ENCODE assay signal across 20 cellular contexts in genomic region chr3:98655666-98656065, GRCh38.
DNase-seq lines count a peak whose midpoint lies in the region; ATAC-seq and TF ChIP-seq lines count a peak whose summit lies in the region.
"Had no signal": no experiment of that assay in that cellular context is flagged by ENCODE, and none has a peak within 500 bp of the region (broad histone marks: within the 10 kb centered on the region; RNA-seq: fewer than 3 reads in every experiment).

No MANE protein-coding gene starts in this region.

- H3K36me3 Mint-ChIP-seq in activated T-helper 17 cell treated with anti-CD3 and anti-CD28 coated beads, Interleukin-2, amount 50 U/mL, for 72 hours (ENCODE audit: low read depth), result no peaks in the 10 kb centered on the region
- no peaks in the 10 kb centered on the region for H3K36me3 Mint-ChIP-seq in CD8-positive, alpha-beta T cell
- H3K36me3 Mint-ChIP-seq: activated naive CD8-positive, alpha-beta T cell treated with anti-CD3 and anti-CD28 coated beads, Interleukin-2, amount 10 ng/mL, durations not matched to agents 7 days and 5 days; CD8-positive, alpha-beta memory T cell; type B pancreatic cell had no signal

- POLR2A ChIA-PET in CD8-positive, alpha-beta T cell (lab: Charles Lee), result no interaction called here

- H3K36me3 ChIP-seq in smooth muscle cell (ENCODE audit: low read depth), result no peaks in the 10 kb centered on the region
- H3K36me3 ChIP-seq in CD8-positive, alpha-beta T cell (ENCODE audit: insufficient read depth, low read length), result no peaks in the 10 kb centered on the region

- H3K4me1 ChIP-seq in smooth muscle cell (ENCODE audit: low read depth), result no peaks in the 10 kb centered on the region
- H3K4me1 ChIP-seq in CD8-positive, alpha-beta T cell (ENCODE audit: insufficient read depth, low read length), result no peaks in the 10 kb centered on the region

- peak overlapping the region; percentile 37 for H2AFZ ChIP-seq in smooth muscle cell (ENCODE audit: low read depth)

- H3K4me1 Mint-ChIP-seq in activated T-helper 17 cell treated with anti-CD3 and anti-CD28 coated beads, Interleukin-2, amount 50 U/mL, for 72 hours, result no peaks in the 10 kb centered on the region
- peaks cover 12% of the 10 kb centered on the region for H3K4me1 Mint-ChIP-seq in CD8-positive, alpha-beta T cell (ENCODE audit: low read depth)

- ATAC-seq in Right ventricle myocardium superior (ENCODE audit: poor library complexity) (peak; percentile 58), Right ventricle myocardium inferior (no peak), HG02885 (IDR thresholded peaks at IDR 0.05; ENCODE audit: poor library complexity, unreplicated experiment) (no peak)
- ATAC-seq in activated T-helper 17 cell treated with anti-CD3 and anti-CD28 coated beads, Interleukin-2, amount 50 U/mL, for 72 hours (replicated peaks), result peak; percentile 60
- no peak for ATAC-seq in CD8-positive, alpha-beta T cell
- ATAC-seq: activated T-cell treated with anti-CD3 and anti-CD28 coated beads, Interleukin-2, amount 50 U/mL, for 4 hours; left colon had no signal

- H3K9me3 ChIP-seq in smooth muscle cell (replicated peaks; ENCODE audit: low read depth), result no peaks in the 10 kb centered on the region
- no peaks in the 10 kb centered on the region for H3K9me3 ChIP-seq in CD8-positive, alpha-beta T cell (ENCODE audit: low read length)

- CTCF ChIA-PET in CD8-positive, alpha-beta T cell (lab: Charles Lee), result interaction anchor here (0.6 kb wide), 1 partner anchor 53 kb away, joined by 3 read pairs; no protein-coding TSS in a partner anchor

- no peak for TF ChIP-seq CTCF in foreskin fibroblast (IDR thresholded peaks at IDR 0.05; ENCODE audit: low read depth, low read length)
- no peak for TF ChIP-seq CTCF in smooth muscle cell (IDR thresholded peaks at IDR 0.05; ENCODE audit: borderline replicate concordance, insufficient read depth, poor library complexity, severe bottlenecking)
- TF ChIP-seq CTCF in CD8-positive, alpha-beta T cell (IDR thresholded peaks at IDR 0.05), result no peak

- H3F3A ChIP-seq in smooth muscle cell (ENCODE audit: low read depth), result no peaks in the 10 kb centered on the region

- H3K4me2 ChIP-seq in smooth muscle cell, result peak overlapping the region; percentile 12

- H3K27me3 ChIP-seq in smooth muscle cell (ENCODE audit: low read depth), result peaks cover 23% of the 10 kb centered on the region
- H3K27me3 ChIP-seq in CD8-positive, alpha-beta T cell (ENCODE audit: insufficient read depth, low read length), result no peaks in the 10 kb centered on the region

- peaks cover 16% of the 10 kb centered on the region for H3K27me3 Mint-ChIP-seq in activated T-helper 17 cell treated with anti-CD3 and anti-CD28 coated beads, Interleukin-2, amount 50 U/mL, for 72 hours
- H3K27me3 Mint-ChIP-seq in CD8-positive, alpha-beta T cell (ENCODE audit: low read depth), result peaks cover 20% of the 10 kb centered on the region

- WGBS in smooth muscle cell (ENCODE audit: low lambda C conversion rate), result 59% methylated on average over 3 of the region's 3 CpGs

- no peak overlapping the region for H3K4me3 ChIP-seq in foreskin fibroblast (ENCODE audit: low read depth in 1 of 2, low read length in 2 of 2)
- H3K4me3 ChIP-seq in smooth muscle cell, result no peak overlapping the region
- no peak overlapping the region for H3K4me3 ChIP-seq in CD8-positive, alpha-beta T cell (ENCODE audit: low read depth, low read length)
- H3K4me3 ChIP-seq: SK-N-MC had no signal

- DNase-seq in Right ventricle myocardium superior (no peak), Right ventricle myocardium inferior (ENCODE audit: missing footprints) (no peak), foreskin fibroblast (peak; percentile 3 to 4), smooth muscle cell (lab: John Stamatoyannopoulos, UW; ENCODE audit: unreplicated experiment) (no peak), NCI-H69 (lab: John Stamatoyannopoulos, UW) (no peak)
- no peak for DNase-seq in CD8-positive, alpha-beta T cell
- DNase-seq: activated CD4-positive, alpha-beta T cell treated with anti-CD3 and anti-CD28 coated beads, Interleukin-2, amount 50 U/mL, for 48 hours; activated naive CD8-positive, alpha-beta T cell treated with anti-CD3 and anti-CD28 coated beads, Interleukin-2, amount 10 ng/mL, durations not matched to agents 7 days and 5 days; activated T-cell treated with anti-CD3 and anti-CD28 coated beads, Interleukin-2, amount 50 U/mL, for 4 hours; CD8-positive, alpha-beta memory T cell; left colon; NCI-H1105 treated with DMSO at 0.1 percent for 48 hours; NCI-H345; posterior cingulate gyrus; stimulated activated CD4-positive, alpha-beta T cell treated with anti-CD3 and anti-CD28 coated beads, Interleukin-12 subunit alpha, Interleukin-12 subunit beta, amount 100 ng/mL, for 4 hours; stimulated activated naive CD4-positive, alpha-beta T cell had no signal

- H3K9ac ChIP-seq in smooth muscle cell (ENCODE audit: low read depth), result no peak overlapping the region

- no peaks in the 10 kb centered on the region for H3K9me3 Mint-ChIP-seq in activated T-helper 17 cell treated with anti-CD3 and anti-CD28 coated beads, Interleukin-2, amount 50 U/mL, for 72 hours
- H3K9me3 Mint-ChIP-seq in CD8-positive, alpha-beta T cell, result no peaks in the 10 kb centered on the region
- H3K9me3 Mint-ChIP-seq: activated T-cell treated with anti-CD3 and anti-CD28 coated beads, Interleukin-2, amount 50 U/mL, for 4 hours; CD8-positive, alpha-beta memory T cell; type B pancreatic cell had no signal

- no peak overlapping the region for H3K4me3 Mint-ChIP-seq in activated T-helper 17 cell treated with anti-CD3 and anti-CD28 coated beads, Interleukin-2, amount 50 U/mL, for 72 hours
- no peak overlapping the region for H3K4me3 Mint-ChIP-seq in CD8-positive, alpha-beta T cell
- H3K4me3 Mint-ChIP-seq: activated naive CD8-positive, alpha-beta T cell treated with anti-CD3 and anti-CD28 coated beads, Interleukin-2, amount 10 ng/mL, durations not matched to agents 7 days and 5 days; activated T-cell treated with anti-CD3 and anti-CD28 coated beads, Interleukin-2, amount 50 U/mL, for 4 hours; CD8-positive, alpha-beta memory T cell; type B pancreatic cell had no signal

- no peaks in the 10 kb centered on the region for H3K79me2 ChIP-seq in smooth muscle cell (ENCODE audit: low read depth)

- no peak overlapping the region for H3K27ac ChIP-seq in smooth muscle cell (ENCODE audit: low read depth)
- H3K27ac ChIP-seq in CD8-positive, alpha-beta T cell (ENCODE audit: low read depth, low read length), result no peak overlapping the region
- H3K27ac ChIP-seq: SK-N-MC had no signal

- H3K27ac Mint-ChIP-seq in activated T-helper 17 cell treated with anti-CD3 and anti-CD28 coated beads, Interleukin-2, amount 50 U/mL, for 72 hours, result no peak overlapping the region
- H3K27ac Mint-ChIP-seq in CD8-positive, alpha-beta T cell, result no peak overlapping the region
- H3K27ac Mint-ChIP-seq: activated naive CD8-positive, alpha-beta T cell treated with anti-CD3 and anti-CD28 coated beads, Interleukin-2, amount 10 ng/mL, durations not matched to agents 7 days and 5 days; CD8-positive, alpha-beta memory T cell; type B pancreatic cell had no signal

- intact Hi-C loops in Right ventricle myocardium superior (cut with DNase I) (no loop called here), Right ventricle myocardium inferior (cut with DNase I) (no loop called here)
- intact Hi-C loops in CD8-positive, alpha-beta T cell (cut with DNase I, micrococcal nuclease), result no loop called here

- no peaks in the 10 kb centered on the region for H4K20me1 ChIP-seq in smooth muscle cell (ENCODE audit: low read depth)

Comparison
In these comparisons a context has a peak if more than half of its experiments do, and no peak if none do; other contexts are left out.
1. ATAC-seq: peak in Right ventricle myocardium superior (single experiment) and activated T-helper 17 cell treated with anti-CD3 and anti-CD28 coated beads, Interleukin-2, amount 50 U/mL, for 72 hours (single experiment); none in Right ventricle myocardium inferior (single experiment), CD8-positive, alpha-beta T cell (single experiment) and HG02885 (single experiment).
2. DNase-seq: peak in foreskin fibroblast (2 of 2); none in Right ventricle myocardium superior (single experiment), Right ventricle myocardium inferior (single experiment), smooth muscle cell (single experiment), CD8-positive, alpha-beta T cell (0 of 7) and NCI-H69 (single experiment).